ENCODE assay signal across 11 cellular contexts in genomic region chr6:34239240-34239825, GRCh38. TPM values are rescaled to one million over a fixed set of nuclear protein-coding genes. Genes with fewer than 3 reads are reported as not detected.
DNase-seq lines count a peak whose midpoint lies in the region; ATAC-seq and TF ChIP-seq lines count a peak whose summit lies in the region.
"Had no signal": no experiment of that assay in that cellular context is flagged by ENCODE, and none has a peak within 500 bp of the region (broad histone marks: within the 10 kb centered on the region; RNA-seq: fewer than 3 reads in every experiment).

No MANE protein-coding gene starts in this region.

- H3K27ac ChIP-seq in SK-N-MC (peak overlapping the region; percentile 92), fibroblast of lung (ENCODE audit: insufficient read depth, low read length) (peak overlapping the region; percentile 20)

- no peaks in the 10 kb centered on the region for H4K20me1 ChIP-seq in fibroblast of lung (ENCODE audit: control insufficient read depth, extremely low read depth, insufficient read depth, low read length)

- H3K27ac Mint-ChIP-seq in activated naive CD4-positive, alpha-beta T cell treated with anti-CD3 and anti-CD28 coated beads for 36 hours = peak overlapping the region; percentile 97
- peak overlapping the region; percentile 75 for H3K27ac Mint-ChIP-seq in stimulated activated naive B cell treated with anti-CD40 and anti-IgM and Interleukin-4, amounts not matched to agents 10 μg/mL and 1 μg/mL and 100 μg/mL, for 72 hours

- H2AFZ ChIP-seq in fibroblast of lung (ENCODE audit: low read length) = no peak overlapping the region

- H3K4me2 ChIP-seq in fibroblast of lung (ENCODE audit: extremely low read depth, insufficient read depth, low read length) = peak overlapping the region; percentile 59

- H3K9me3 ChIP-seq in SK-N-MC (ENCODE audit: low read depth, low read length) (no peaks in the 10 kb centered on the region), fibroblast of lung (ENCODE audit: control insufficient read depth, insufficient read depth, low read depth, low read length) (no peaks in the 10 kb centered on the region)

- TF ChIP-seq CTCF in fibroblast of lung (conservative IDR thresholded peaks at IDR 0.05 in 1 of 2, IDR thresholded peaks at IDR 0.05 in 1 of 2; ENCODE audit: low read depth in 1 of 2, low read length in 2 of 2) = no peak

- H3K36me3 ChIP-seq in SK-N-MC (ENCODE audit: insufficient read depth, low read length) (peaks cover 50% of the 10 kb centered on the region), fibroblast of lung (ENCODE audit: control insufficient read depth, insufficient read depth, low read length) (peaks cover 8% of the 10 kb centered on the region)

- intact Hi-C loops in activated naive CD4-positive, alpha-beta T cell treated with anti-CD3 and anti-CD28 coated beads for 36 hours (cut with micrococcal nuclease) = loop anchor here (5.0 kb wide), 2 partner anchors 57 to 822 kb away; partner anchors contain the start of gene CUTA

- peaks cover 65% of the 10 kb centered on the region for H3K4me1 Mint-ChIP-seq in activated naive CD4-positive, alpha-beta T cell treated with anti-CD3 and anti-CD28 coated beads for 36 hours (ENCODE audit: low read depth)
- peaks cover 43 to 76% of the 10 kb centered on the region in 2 donors for H3K4me1 Mint-ChIP-seq in stimulated activated naive B cell treated with anti-CD40 and anti-IgM and Interleukin-4, amounts not matched to agents 10 μg/mL and 1 μg/mL and 100 μg/mL, for 72 hours

- H3K9ac ChIP-seq in SK-N-MC (ENCODE audit: insufficient read length) = peak overlapping the region; percentile 98
- peak overlapping the region; percentile 4 for H3K9ac ChIP-seq in fibroblast of lung (ENCODE audit: insufficient read depth, low read length)

- H3K4me3 ChIP-seq in SK-N-MC (peak overlapping the region; percentile 96), fibroblast of lung (replicated peaks in 1 of 4; ENCODE audit: control extremely low read depth in 1 of 4, insufficient read depth in 1 of 4, low read depth in 3 of 4, low read length in 4 of 4) (peak overlapping the region; percentile 56 to 82 (median 76))

- peak overlapping the region; percentile 91 for H3K4me3 Mint-ChIP-seq in activated naive CD4-positive, alpha-beta T cell treated with anti-CD3 and anti-CD28 coated beads for 36 hours
- peak overlapping the region; percentile 59 to 66 for H3K4me3 Mint-ChIP-seq in stimulated activated naive B cell treated with anti-CD40 and anti-IgM and Interleukin-4, amounts not matched to agents 10 μg/mL and 1 μg/mL and 100 μg/mL, for 72 hours

- no peak for DNase-seq in activated naive CD4-positive, alpha-beta T cell treated with anti-CD3 and anti-CD28 coated beads for 36 hours
- DNase-seq in activated naive CD4-positive, alpha-beta T cell (lab: John Stamatoyannopoulos, UW) = no peak
- no peak for DNase-seq in SK-N-MC (ENCODE audit: low read depth, low spot score)
- no peak for DNase-seq in fibroblast of lung (ENCODE audit: low read depth in 2 of 2)
- DNase-seq in stimulated activated naive B cell treated with anti-CD40 and anti-IgM and Interleukin-4, amounts not matched to agents 10 μg/mL and 1 μg/mL and 100 μg/mL, for 72 hours = no peak
- DNase-seq in middle frontal gyrus (ENCODE audit: extremely low spot score, low spot score) = no peak
- DNase-seq: COR-L47; NCI-H2081 treated with DMSO at 0.1 percent for 48 hours; stimulated activated CD4-positive, alpha-beta T cell treated with anti-CD3 and anti-CD28 coated beads, Interleukin-4, amount 100 ng/mL, for 4 hours had no signal

- H3K9me3 Mint-ChIP-seq in activated naive CD4-positive, alpha-beta T cell treated with anti-CD3 and anti-CD28 coated beads for 36 hours = no peaks in the 10 kb centered on the region
- no peaks in the 10 kb centered on the region for H3K9me3 Mint-ChIP-seq in stimulated activated naive B cell treated with anti-CD40 and anti-IgM and Interleukin-4, amounts not matched to agents 10 μg/mL and 1 μg/mL and 100 μg/mL, for 72 hours

- no peak for ATAC-seq in stimulated activated naive B cell treated with anti-CD40 and anti-IgM and Interleukin-4, amounts not matched to agents 10 μg/mL and 1 μg/mL and 100 μg/mL, for 72 hours (replicated peaks)
- ATAC-seq in HG02678 (IDR thresholded peaks at IDR 0.05; ENCODE audit: unreplicated experiment) = no peak
- ATAC-seq in HG02870 (IDR thresholded peaks at IDR 0.05; ENCODE audit: unreplicated experiment) = no peak

- H3K79me2 ChIP-seq in fibroblast of lung (ENCODE audit: control insufficient read depth, insufficient read depth, low read length) = peaks cover 41% of the 10 kb centered on the region

- CTCF ChIA-PET in activated naive CD4-positive, alpha-beta T cell treated with anti-CD3 and anti-CD28 coated beads for 36 hours (lab: Charles Lee) = interaction anchor here (1.5 kb wide), 1 partner anchor 43 kb away, joined by 11 read pairs; no protein-coding TSS in a partner anchor

- H3K36me3 Mint-ChIP-seq in activated naive CD4-positive, alpha-beta T cell treated with anti-CD3 and anti-CD28 coated beads for 36 hours (ENCODE audit: low read depth) = peaks cover 51% of the 10 kb centered on the region
- peaks cover 17 to 56% of the 10 kb centered on the region in 2 donors for H3K36me3 Mint-ChIP-seq in stimulated activated naive B cell treated with anti-CD40 and anti-IgM and Interleukin-4, amounts not matched to agents 10 μg/mL and 1 μg/mL and 100 μg/mL, for 72 hours

- H3K4me1 ChIP-seq in fibroblast of lung (ENCODE audit: control insufficient read depth, extremely low read depth, insufficient read depth, low read length) = peaks cover 32% of the 10 kb centered on the region

- H3K27me3 ChIP-seq in fibroblast of lung (ENCODE audit: control insufficient read depth, insufficient read depth, low read length) = no peaks in the 10 kb centered on the region

- no peaks in the 10 kb centered on the region for H3K27me3 Mint-ChIP-seq in activated naive CD4-positive, alpha-beta T cell treated with anti-CD3 and anti-CD28 coated beads for 36 hours (ENCODE audit: low read depth)
- H3K27me3 Mint-ChIP-seq in stimulated activated naive B cell treated with anti-CD40 and anti-IgM and Interleukin-4, amounts not matched to agents 10 μg/mL and 1 μg/mL and 100 μg/mL, for 72 hours = no peaks in the 10 kb centered on the region

RNA-seq across cellular contexts. Expression of gene HMGA1, which starts 2.7 kb away (rescaled TPM):
- total RNA-seq in activated naive CD4-positive, alpha-beta T cell treated with anti-CD3 and anti-CD28 coated beads for 36 hours = 100 to 1,000 TPM; 705 to 712 TPM
- total RNA-seq in fibroblast of lung = 70.6 and 121 TPM in 2 replicates
- 29.6 and 213 TPM in 2 replicates for polyA plus RNA-seq in fibroblast of lung
- 195 and 1,020 TPM in 2 replicates for polyA plus RNA-seq in fibroblast of lung (2012)
- polyA minus RNA-seq in fibroblast of lung (ENCODE audit: low replicate concordance) = 321 and 1,177 TPM in 2 replicates

RNA-seq across cellular contexts. Expression of gene SMIM29, which starts 9.5 kb away (rescaled TPM):
- total RNA-seq in activated naive CD4-positive, alpha-beta T cell treated with anti-CD3 and anti-CD28 coated beads for 36 hours = 10 to 100 TPM; 11.7 to 13.8 TPM
- 26.5 and 36.3 TPM in 2 replicates for total RNA-seq in fibroblast of lung
- polyA plus RNA-seq in fibroblast of lung = 16.7 and 34.7 TPM in 2 replicates
- 31.7 and 65.1 TPM in 2 replicates for polyA plus RNA-seq in fibroblast of lung (2012)
- polyA minus RNA-seq in fibroblast of lung (ENCODE audit: low replicate concordance) = 20.7 and 58.1 TPM in 2 replicates
